Comparison of ENCODE assay signal across 1 cellular context in genomic region chr1:11908139-11909021, GRCh38.
TF ChIP-seq lines count a peak whose summit lies in the region.

No MANE protein-coding gene starts in this region.

TF ChIP-seq in HepG2, 621 proteins besides CTCF, POLR2A, EP300 and RAD21 (continued from another document and continues in another):
- TF ChIP-seq, protein P1, sequence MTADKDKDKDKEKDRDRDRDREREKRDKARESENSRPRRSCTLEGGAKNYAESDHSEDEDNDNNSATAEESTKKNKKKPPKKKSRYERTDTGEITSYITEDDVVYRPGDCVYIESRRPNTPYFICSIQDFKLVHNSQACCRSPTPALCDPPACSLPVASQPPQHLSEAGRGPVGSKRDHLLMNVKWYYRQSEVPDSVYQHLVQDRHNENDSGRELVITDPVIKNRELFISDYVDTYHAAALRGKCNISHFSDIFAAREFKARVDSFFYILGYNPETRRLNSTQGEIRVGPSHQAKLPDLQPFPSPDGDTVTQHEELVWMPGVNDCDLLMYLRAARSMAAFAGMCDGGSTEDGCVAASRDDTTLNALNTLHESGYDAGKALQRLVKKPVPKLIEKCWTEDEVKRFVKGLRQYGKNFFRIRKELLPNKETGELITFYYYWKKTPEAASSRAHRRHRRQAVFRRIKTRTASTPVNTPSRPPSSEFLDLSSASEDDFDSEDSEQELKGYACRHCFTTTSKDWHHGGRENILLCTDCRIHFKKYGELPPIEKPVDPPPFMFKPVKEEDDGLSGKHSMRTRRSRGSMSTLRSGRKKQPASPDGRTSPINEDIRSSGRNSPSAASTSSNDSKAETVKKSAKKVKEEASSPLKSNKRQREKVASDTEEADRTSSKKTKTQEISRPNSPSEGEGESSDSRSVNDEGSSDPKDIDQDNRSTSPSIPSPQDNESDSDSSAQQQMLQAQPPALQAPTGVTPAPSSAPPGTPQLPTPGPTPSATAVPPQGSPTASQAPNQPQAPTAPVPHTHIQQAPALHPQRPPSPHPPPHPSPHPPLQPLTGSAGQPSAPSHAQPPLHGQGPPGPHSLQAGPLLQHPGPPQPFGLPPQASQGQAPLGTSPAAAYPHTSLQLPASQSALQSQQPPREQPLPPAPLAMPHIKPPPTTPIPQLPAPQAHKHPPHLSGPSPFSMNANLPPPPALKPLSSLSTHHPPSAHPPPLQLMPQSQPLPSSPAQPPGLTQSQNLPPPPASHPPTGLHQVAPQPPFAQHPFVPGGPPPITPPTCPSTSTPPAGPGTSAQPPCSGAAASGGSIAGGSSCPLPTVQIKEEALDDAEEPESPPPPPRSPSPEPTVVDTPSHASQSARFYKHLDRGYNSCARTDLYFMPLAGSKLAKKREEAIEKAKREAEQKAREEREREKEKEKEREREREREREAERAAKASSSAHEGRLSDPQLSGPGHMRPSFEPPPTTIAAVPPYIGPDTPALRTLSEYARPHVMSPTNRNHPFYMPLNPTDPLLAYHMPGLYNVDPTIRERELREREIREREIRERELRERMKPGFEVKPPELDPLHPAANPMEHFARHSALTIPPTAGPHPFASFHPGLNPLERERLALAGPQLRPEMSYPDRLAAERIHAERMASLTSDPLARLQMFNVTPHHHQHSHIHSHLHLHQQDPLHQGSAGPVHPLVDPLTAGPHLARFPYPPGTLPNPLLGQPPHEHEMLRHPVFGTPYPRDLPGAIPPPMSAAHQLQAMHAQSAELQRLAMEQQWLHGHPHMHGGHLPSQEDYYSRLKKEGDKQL (CRISPR knock-in tag; IDR thresholded peaks at IDR 0.05; ENCODE audit: low read depth): peak; percentile 63; the same call in 1 of the 2 replicates
- TF ChIP-seq ZFP36 (IDR thresholded peaks at IDR 0.05; ENCODE audit: borderline replicate concordance, low read depth, low read length, partially characterized antibody) (no peak), GATA4 (IDR thresholded peaks at IDR 0.05; ENCODE audit: borderline replicate concordance, low read depth) (peak; percentile 99), IRX3 (CRISPR knock-in tag; IDR thresholded peaks at IDR 0.05; ENCODE audit: borderline replicate concordance, low read depth) (no peak), ZNF224 (CRISPR knock-in tag; IDR thresholded peaks at IDR 0.05) (no peak), POGZ (CRISPR knock-in tag; IDR thresholded peaks at IDR 0.05) (no peak), AHR (CRISPR knock-in tag; IDR thresholded peaks at IDR 0.05) (0 out of 2 replicates have a peak, but pooled peaks have one; percentile 30), ZNF24 (IDR thresholded peaks at IDR 0.05) (0 out of 2 replicates have a peak, but pooled peaks have one; percentile 26), MEIS1 (CRISPR knock-in tag; IDR thresholded peaks at IDR 0.05; ENCODE audit: borderline replicate concordance) (no peak), NONO (IDR thresholded peaks at IDR 0.05) (no peak), NONO (CRISPR knock-in tag; conservative IDR thresholded peaks at IDR 0.05) (peak; percentile 88), SRF (IDR thresholded peaks at IDR 0.05; ENCODE audit: low read depth, low read length) (peak; percentile 44; the same call in 1 of the 2 replicates), ARID2 (CRISPR knock-in tag; IDR thresholded peaks at IDR 0.05; ENCODE audit: borderline replicate concordance) (0 out of 2 replicates have a peak, but pooled peaks have one; percentile 24), ZSCAN31 (CRISPR knock-in tag; IDR thresholded peaks at IDR 0.05; ENCODE audit: low read depth) (0 out of 2 replicates have a peak, but pooled peaks have one; percentile 21), ZHX2 (IDR thresholded peaks at IDR 0.05; ENCODE audit: low read depth) (0 out of 2 replicates have a peak, but pooled peaks have one; percentile 51), ZHX2 (CRISPR knock-in tag; IDR thresholded peaks at IDR 0.05; ENCODE audit: borderline replicate concordance) (peak; percentile 91; the same call in 1 of the 2 replicates), PBX2 (CRISPR knock-in tag; IDR thresholded peaks at IDR 0.05) (no peak), ZNF678 (CRISPR knock-in tag; IDR thresholded peaks at IDR 0.05) (peak; percentile 43; the same call in 1 of the 2 replicates), TEAD3 (CRISPR knock-in tag; optimal IDR thresholded peaks at IDR 0.05; ENCODE audit: borderline replicate concordance) (peak; percentile 57), PITX1 (CRISPR knock-in tag; IDR thresholded peaks at IDR 0.05) (0 out of 2 replicates have a peak, but pooled peaks have one; percentile 10), SMC3 (IDR thresholded peaks at IDR 0.05; ENCODE audit: low read length) (no peak), SAP130 (CRISPR knock-in tag; IDR thresholded peaks at IDR 0.05; ENCODE audit: low read depth) (peak; percentile 72), ZNF33B (CRISPR knock-in tag; IDR thresholded peaks at IDR 0.05) (no peak), AGO1 (IDR thresholded peaks at IDR 0.05; ENCODE audit: low read depth, low read length, poor library complexity, severe bottlenecking) (no peak), ZNF792 (CRISPR knock-in tag; IDR thresholded peaks at IDR 0.05) (peak; percentile 94), ZNF800 (CRISPR knock-in tag; IDR thresholded peaks at IDR 0.05) (no peak; the same call in 1 of the 2 replicates), MIER2 (CRISPR knock-in tag; IDR thresholded peaks at IDR 0.05) (no peak; the same call in 1 of the 2 replicates), SNAPC2 (CRISPR knock-in tag; IDR thresholded peaks at IDR 0.05) (peak; percentile 96)
- TF ChIP-seq, protein P2, sequence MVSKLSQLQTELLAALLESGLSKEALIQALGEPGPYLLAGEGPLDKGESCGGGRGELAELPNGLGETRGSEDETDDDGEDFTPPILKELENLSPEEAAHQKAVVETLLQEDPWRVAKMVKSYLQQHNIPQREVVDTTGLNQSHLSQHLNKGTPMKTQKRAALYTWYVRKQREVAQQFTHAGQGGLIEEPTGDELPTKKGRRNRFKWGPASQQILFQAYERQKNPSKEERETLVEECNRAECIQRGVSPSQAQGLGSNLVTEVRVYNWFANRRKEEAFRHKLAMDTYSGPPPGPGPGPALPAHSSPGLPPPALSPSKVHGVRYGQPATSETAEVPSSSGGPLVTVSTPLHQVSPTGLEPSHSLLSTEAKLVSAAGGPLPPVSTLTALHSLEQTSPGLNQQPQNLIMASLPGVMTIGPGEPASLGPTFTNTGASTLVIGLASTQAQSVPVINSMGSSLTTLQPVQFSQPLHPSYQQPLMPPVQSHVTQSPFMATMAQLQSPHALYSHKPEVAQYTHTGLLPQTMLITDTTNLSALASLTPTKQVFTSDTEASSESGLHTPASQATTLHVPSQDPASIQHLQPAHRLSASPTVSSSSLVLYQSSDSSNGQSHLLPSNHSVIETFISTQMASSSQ (IDR thresholded peaks at IDR 0.05; ENCODE audit: low read depth): no peak; the same call in none of the 2 replicates
- TF ChIP-seq, protein P2 (CRISPR knock-in tag; IDR thresholded peaks at IDR 0.05; ENCODE audit: borderline replicate concordance): peak; percentile 70; the same call in 1 of the 2 replicates
- TF ChIP-seq, protein P3, sequence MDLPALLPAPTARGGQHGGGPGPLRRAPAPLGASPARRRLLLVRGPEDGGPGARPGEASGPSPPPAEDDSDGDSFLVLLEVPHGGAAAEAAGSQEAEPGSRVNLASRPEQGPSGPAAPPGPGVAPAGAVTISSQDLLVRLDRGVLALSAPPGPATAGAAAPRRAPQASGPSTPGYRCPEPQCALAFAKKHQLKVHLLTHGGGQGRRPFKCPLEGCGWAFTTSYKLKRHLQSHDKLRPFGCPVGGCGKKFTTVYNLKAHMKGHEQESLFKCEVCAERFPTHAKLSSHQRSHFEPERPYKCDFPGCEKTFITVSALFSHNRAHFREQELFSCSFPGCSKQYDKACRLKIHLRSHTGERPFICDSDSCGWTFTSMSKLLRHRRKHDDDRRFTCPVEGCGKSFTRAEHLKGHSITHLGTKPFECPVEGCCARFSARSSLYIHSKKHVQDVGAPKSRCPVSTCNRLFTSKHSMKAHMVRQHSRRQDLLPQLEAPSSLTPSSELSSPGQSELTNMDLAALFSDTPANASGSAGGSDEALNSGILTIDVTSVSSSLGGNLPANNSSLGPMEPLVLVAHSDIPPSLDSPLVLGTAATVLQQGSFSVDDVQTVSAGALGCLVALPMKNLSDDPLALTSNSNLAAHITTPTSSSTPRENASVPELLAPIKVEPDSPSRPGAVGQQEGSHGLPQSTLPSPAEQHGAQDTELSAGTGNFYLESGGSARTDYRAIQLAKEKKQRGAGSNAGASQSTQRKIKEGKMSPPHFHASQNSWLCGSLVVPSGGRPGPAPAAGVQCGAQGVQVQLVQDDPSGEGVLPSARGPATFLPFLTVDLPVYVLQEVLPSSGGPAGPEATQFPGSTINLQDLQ (CRISPR knock-in tag; IDR thresholded peaks at IDR 0.05): no peak; the same call in 1 of the 2 replicates
